In genomic region chrX:16484338-16484737, GRCh38 we compare ENCODE assay signal across 10 cellular contexts.
DNase-seq lines count a peak whose midpoint lies in the region; ATAC-seq, FAIRE-seq and TF ChIP-seq lines count a peak whose summit lies in the region.
"Had no signal": no experiment of that assay in that cellular context is flagged by ENCODE, and none has a peak within 500 bp of the region (broad histone marks: within the 10 kb centered on the region; RNA-seq: fewer than 3 reads in every experiment).

No MANE protein-coding gene starts in this region.

- H3K4me3 ChIP-seq in bronchial epithelial cell (ENCODE audit: low read depth, low read length) (no peak overlapping the region), retinal pigment epithelial cell (ENCODE audit: low read length) (no peak overlapping the region)
- H3K4me3 ChIP-seq: body of pancreas, HAP-1 had no signal

- DNase-seq in GM04504 (ENCODE audit: low read depth), result peak; percentile 80
- peak; percentile 93 for DNase-seq in RPMI7951 (ENCODE audit: low read depth)
- peak; percentile 94 for DNase-seq in bronchial epithelial cell (ENCODE audit: low read depth)
- DNase-seq in retinal pigment epithelial cell (ENCODE audit: low read depth), result peak; percentile 76
- DNase-seq in HEK293T (ENCODE audit: extremely low spot score), result no peak
- DNase-seq in NCI-H345 (lab: John Stamatoyannopoulos, UW), result no peak

- ATAC-seq in GM21381 (IDR thresholded peaks at IDR 0.05; ENCODE audit: unreplicated experiment), result no peak
- no peak for ATAC-seq in HG03108 (IDR thresholded peaks at IDR 0.05; ENCODE audit: unreplicated experiment)
- ATAC-seq: body of pancreas had no signal

- TF ChIP-seq CTCF in bronchial epithelial cell (IDR thresholded peaks at IDR 0.05; ENCODE audit: insufficient read depth, low read length, severe bottlenecking), result no peak
- no peak for TF ChIP-seq CTCF in retinal pigment epithelial cell (conservative IDR thresholded peaks at IDR 0.05; ENCODE audit: low read depth, low read length)

- H3K27me3 ChIP-seq in bronchial epithelial cell (ENCODE audit: control insufficient read depth, insufficient read depth, low read length), result no peaks in the 10 kb centered on the region
- H3K27me3 ChIP-seq: body of pancreas had no signal

- FAIRE-seq in bronchial epithelial cell (lab: Jason Lieb, UNC), result no peak

- no peaks in the 10 kb centered on the region for H3K36me3 ChIP-seq in bronchial epithelial cell (ENCODE audit: control insufficient read depth, insufficient read depth, low read length)
- H3K36me3 ChIP-seq: HAP-1 had no signal

- CTCF ChIA-PET in HEK293T (lab: Yijun Ruan, JAX), result no interaction called here

- POLR2A ChIA-PET in HEK293T (lab: Yijun Ruan, JAX), result interaction anchor here (0.6 kb wide), 1 partner anchor 229 kb away, joined by 3 read pairs; no protein-coding TSS in a partner anchor

TF ChIP-seq in HEK293T, 16 proteins besides CTCF, POLR2A, EP300 and RAD21:
- TF ChIP-seq ARNT (IDR thresholded peaks at IDR 0.05) (no peak), FOXM1 (IDR thresholded peaks at IDR 0.05; ENCODE audit: borderline replicate concordance) (no peak), TARDBP (IDR thresholded peaks at IDR 0.05) (no peak), NFRKB (IDR thresholded peaks at IDR 0.05) (no peak), LEF1 (IDR thresholded peaks at IDR 0.05; ENCODE audit: borderline replicate concordance) (no peak), FOXK2 (IDR thresholded peaks at IDR 0.05) (no peak), FOXA1 (IDR thresholded peaks at IDR 0.05) (no peak), CTBP1 (IDR thresholded peaks at IDR 0.05; ENCODE audit: borderline replicate concordance) (no peak), BHLHE40 (IDR thresholded peaks at IDR 0.05; ENCODE audit: borderline replicate concordance) (no peak), SP1 (IDR thresholded peaks at IDR 0.05) (no peak), SUZ12 (IDR thresholded peaks at IDR 0.05) (no peak), PKNOX1 (IDR thresholded peaks at IDR 0.05) (no peak), L3MBTL2 (conservative IDR thresholded peaks at IDR 0.05) (no peak), HDGF (IDR thresholded peaks at IDR 0.05; ENCODE audit: borderline replicate concordance) (no peak), ELF4 (IDR thresholded peaks at IDR 0.05) (no peak), ZNF384 (IDR thresholded peaks at IDR 0.05) (no peak)

Comparison
In these comparisons a context has a peak if more than half of its experiments do, and no peak if none do; other contexts are left out.
1. DNase-seq: peak in GM04504 (single experiment), RPMI7951 (single experiment), bronchial epithelial cell (single experiment) and retinal pigment epithelial cell (single experiment); none in HEK293T (single experiment) and NCI-H345 (single experiment).